6 cellular contexts compared by ENCODE assay signal in genomic region chr7:141737118-141737835, GRCh38. TPM values are rescaled to one million over a fixed set of nuclear protein-coding genes. Genes with fewer than 3 reads are reported as not detected.
DNase-seq lines count a peak whose midpoint lies in the region; ATAC-seq and TF ChIP-seq lines count a peak whose summit lies in the region.

No MANE protein-coding gene starts in this region.

- H3K4me3 ChIP-seq in dorsolateral prefrontal cortex: peak overlapping the region; percentile 57 to 96 (median 81)
- H3K4me3 ChIP-seq in retinal pigment epithelial cell (ENCODE audit: low read length): peak overlapping the region; percentile 84

- ATAC-seq in GM18867 (IDR thresholded peaks at IDR 0.05; ENCODE audit: unreplicated experiment): no peak
- ATAC-seq in GM18907 (IDR thresholded peaks at IDR 0.05; ENCODE audit: unreplicated experiment): no peak

- intact Hi-C loops in dorsolateral prefrontal cortex (cut with DNase I): loop anchor here (5.0 to 10.0 kb wide), 4 partner anchors 35 to 182 kb away; partner anchors contain the start of genes AGK (in 2 of the 2) and DENND11 (in 1 of the 2)

- H3K27ac ChIP-seq in dorsolateral prefrontal cortex: peak overlapping the region in 56 of 59 donors; percentile 6 to 90 (median 80)

- peak; percentile 3 for DNase-seq in ELR (ENCODE audit: low read depth)
- peak; percentile 66 for DNase-seq in NCI-H748 (lab: John Stamatoyannopoulos, UW; ENCODE audit: unreplicated experiment)
- DNase-seq in dorsolateral prefrontal cortex: no peak
- no peak for DNase-seq in retinal pigment epithelial cell (ENCODE audit: low read depth)

- no peaks in the 10 kb centered on the region for H3K27me3 ChIP-seq in dorsolateral prefrontal cortex

- TF ChIP-seq CTCF in dorsolateral prefrontal cortex (IDR thresholded peaks at IDR 0.05 in 54 of 56, conservative IDR thresholded peaks at IDR 0.05 in 2 of 56; ENCODE audit: low read depth in 1 of 56, partially characterized antibody in 56 of 56) (no peak), retinal pigment epithelial cell (conservative IDR thresholded peaks at IDR 0.05; ENCODE audit: low read depth, low read length) (no peak)

RNA-seq across cellular contexts. Expression of gene SSBP1, which starts 0.9 kb away (rescaled TPM):
- 10 to 100 TPM; 49.9 to 96.9 (median 80.2) TPM for total RNA-seq in dorsolateral prefrontal cortex

RNA-seq across cellular contexts. Expression of gene TAS2R3, which starts 26.6 kb away (rescaled TPM):
- total RNA-seq in dorsolateral prefrontal cortex: 10 to 100 TPM in 54 of 120 experiments, 1 to 10 TPM in 66; 4.1 to 20.0 (median 9.7) TPM

RNA-seq across cellular contexts. Expression of gene WEE2, which starts 29.1 kb away (rescaled TPM):
- 1 to 10 TPM in 2 of 120 experiments, under 1 TPM in 56, not detected in 62; 0.11 to 1.2 (median 0.28) TPM for total RNA-seq in dorsolateral prefrontal cortex

RNA-seq across cellular contexts. Expression of gene DENND11, which starts 35.3 kb away (rescaled TPM):
- 10 to 100 TPM; 39.9 to 93.6 (median 55.5) TPM for total RNA-seq in dorsolateral prefrontal cortex

RNA-seq across cellular contexts. Expression of gene TAS2R4, which starts 39.2 kb away (rescaled TPM):
- total RNA-seq in dorsolateral prefrontal cortex: 10 to 100 TPM in 6 of 120 experiments, 1 to 10 TPM in 114; 3.4 to 15.8 (median 7.6) TPM

Comparison
In these comparisons a context has a peak if more than half of its experiments do, and no peak if none do; other contexts are left out.
1. DNase-seq: peak in ELR (single experiment) and NCI-H748 (single experiment); none in dorsolateral prefrontal cortex (0 of 10) and retinal pigment epithelial cell (single experiment).